Comparison of ENCODE assay signal across 17 cellular contexts in the genomic region with DNA sequence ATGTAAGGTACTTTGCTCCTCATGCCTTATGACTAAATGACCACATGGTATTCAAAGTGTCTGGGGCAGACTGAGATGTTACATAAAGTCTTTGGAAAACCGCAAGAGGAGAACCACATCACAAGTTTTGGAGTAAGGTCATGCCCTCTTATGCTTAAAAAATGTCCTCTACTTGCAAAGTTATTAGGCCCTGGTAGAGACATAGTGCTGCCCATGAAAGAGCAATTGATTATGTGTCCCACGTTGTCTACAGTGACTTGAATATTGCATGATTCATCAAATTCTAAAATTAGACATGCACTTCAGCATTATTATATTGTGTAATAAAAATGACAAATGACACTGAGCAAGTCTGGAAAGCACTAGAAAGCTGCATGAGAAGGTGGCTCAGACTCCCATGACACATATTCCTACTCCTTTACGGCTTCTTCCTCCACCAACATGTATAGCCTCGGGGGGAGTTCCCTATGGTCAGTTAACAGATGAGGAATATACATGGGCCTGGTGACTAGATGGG.
DNase-seq lines count a peak whose midpoint lies in the region; ATAC-seq, FAIRE-seq and TF ChIP-seq lines count a peak whose summit lies in the region.
"Had no signal": no experiment of that assay in that cellular context is flagged by ENCODE, and none has a peak within 500 bp of the region (broad histone marks: within the 10 kb centered on the region; RNA-seq: fewer than 3 reads in every experiment).

No MANE protein-coding gene starts in this region.

- no peak overlapping the region for H2AFZ ChIP-seq in astrocyte (ENCODE audit: low read depth, low read length)

- DNase-seq in Daoy (ENCODE audit: low read depth) (peak; percentile 56), NB4 (ENCODE audit: low read depth) (peak; percentile 49), astrocyte (ENCODE audit: low read depth) (peak; percentile 63), non-pigmented ciliary epithelial cell (ENCODE audit: low read depth) (peak; percentile 50), middle frontal gyrus (ENCODE audit: extremely low spot score, low spot score) (no peak), hippocampal formation (lab: John Stamatoyannopoulos, UW) (no peak), NCI-H510A treated with DMSO at 0.1 percent for 48 hours (lab: John Stamatoyannopoulos, UW) (no peak)
- DNase-seq: activated gamma-delta T cell; CD4-positive, CD25-positive, alpha-beta regulatory T cell; endodermal cell; NCI-H1105; NCI-H226; psoas muscle; RPMI8226 had no signal

- peak overlapping the region; percentile 98 for H3K27ac Mint-ChIP-seq in astrocyte (ENCODE audit: unreplicated experiment)
- H3K27ac Mint-ChIP-seq: CD4-positive, CD25-positive, alpha-beta regulatory T cell; endodermal cell had no signal

- peaks cover 25% of the 10 kb centered on the region for H3K4me1 Mint-ChIP-seq in astrocyte (ENCODE audit: low read depth, unreplicated experiment)
- H3K4me1 Mint-ChIP-seq: CD4-positive, CD25-positive, alpha-beta regulatory T cell had no signal

- no peaks in the 10 kb centered on the region for H3K27me3 ChIP-seq in astrocyte (ENCODE audit: insufficient read depth, low read length)

- TF ChIP-seq POLR2A in NB4 (IDR thresholded peaks at IDR 0.05; ENCODE audit: extremely low read depth, insufficient read length), result no peak

- H3K36me3 ChIP-seq in astrocyte (ENCODE audit: insufficient read depth, low read length), result no peaks in the 10 kb centered on the region

- TF ChIP-seq CTCF in NB4 (IDR thresholded peaks at IDR 0.05; ENCODE audit: low read depth, low read length) (no peak), astrocyte (IDR thresholded peaks at IDR 0.05; ENCODE audit: insufficient read depth, low read depth, low read length) (no peak)

- no peaks in the 10 kb centered on the region for H3K9me3 ChIP-seq in astrocyte (ENCODE audit: insufficient read depth, low read depth, low read length)
- H3K9me3 ChIP-seq: psoas muscle had no signal

- no peak for FAIRE-seq in astrocyte (lab: Jason Lieb, UNC)
- FAIRE-seq: bronchial epithelial cell, keratinocyte had no signal

- no peaks in the 10 kb centered on the region for H3K9me3 Mint-ChIP-seq in astrocyte (ENCODE audit: unreplicated experiment)
- H3K9me3 Mint-ChIP-seq: endodermal cell had no signal

- H3K4me3 ChIP-seq in NB4 (ENCODE audit: low read depth, low read length) (no peak overlapping the region), astrocyte (ENCODE audit: insufficient read depth, low read depth, low read length) (no peak overlapping the region)
- H3K4me3 ChIP-seq: psoas muscle had no signal

- H3K79me2 ChIP-seq in astrocyte (ENCODE audit: insufficient read depth, low read length), result no peaks in the 10 kb centered on the region

- ATAC-seq in HG02885 (IDR thresholded peaks at IDR 0.05; ENCODE audit: poor library complexity, unreplicated experiment), result no peak

- H3K9ac ChIP-seq in astrocyte (ENCODE audit: low read length), result no peak overlapping the region

- H3K4me1 ChIP-seq in astrocyte (ENCODE audit: insufficient read depth, low read length), result no peaks in the 10 kb centered on the region
- H3K4me1 ChIP-seq: psoas muscle had no signal

- H3K36me3 Mint-ChIP-seq in astrocyte (ENCODE audit: low read depth, unreplicated experiment), result no peaks in the 10 kb centered on the region
- H3K36me3 Mint-ChIP-seq: CD4-positive, CD25-positive, alpha-beta regulatory T cell had no signal

- no peaks in the 10 kb centered on the region for H3K27me3 Mint-ChIP-seq in astrocyte (ENCODE audit: low read depth, unreplicated experiment)
- H3K27me3 Mint-ChIP-seq: CD4-positive, CD25-positive, alpha-beta regulatory T cell had no signal

- no peak overlapping the region for H3K4me3 Mint-ChIP-seq in astrocyte (ENCODE audit: unreplicated experiment)
- H3K4me3 Mint-ChIP-seq: CD4-positive, CD25-positive, alpha-beta regulatory T cell; endodermal cell had no signal

- no peaks in the 10 kb centered on the region for H4K20me1 ChIP-seq in astrocyte (ENCODE audit: insufficient read depth, low read length)

- H3K4me2 ChIP-seq in astrocyte (ENCODE audit: low read length), result no peak overlapping the region

- H3K27ac ChIP-seq in astrocyte (ENCODE audit: low read depth, low read length), result no peak overlapping the region
- H3K27ac ChIP-seq: psoas muscle had no signal

Comparison
In these comparisons a context has a peak if more than half of its experiments do, and no peak if none do; other contexts are left out.
1. DNase-seq: peak in Daoy (single experiment), NB4 (single experiment), astrocyte (single experiment) and non-pigmented ciliary epithelial cell (single experiment); none in middle frontal gyrus (single experiment), hippocampal formation (0 of 2) and NCI-H510A treated with DMSO at 0.1 percent for 48 hours (single experiment).